In the genomic region with DNA sequence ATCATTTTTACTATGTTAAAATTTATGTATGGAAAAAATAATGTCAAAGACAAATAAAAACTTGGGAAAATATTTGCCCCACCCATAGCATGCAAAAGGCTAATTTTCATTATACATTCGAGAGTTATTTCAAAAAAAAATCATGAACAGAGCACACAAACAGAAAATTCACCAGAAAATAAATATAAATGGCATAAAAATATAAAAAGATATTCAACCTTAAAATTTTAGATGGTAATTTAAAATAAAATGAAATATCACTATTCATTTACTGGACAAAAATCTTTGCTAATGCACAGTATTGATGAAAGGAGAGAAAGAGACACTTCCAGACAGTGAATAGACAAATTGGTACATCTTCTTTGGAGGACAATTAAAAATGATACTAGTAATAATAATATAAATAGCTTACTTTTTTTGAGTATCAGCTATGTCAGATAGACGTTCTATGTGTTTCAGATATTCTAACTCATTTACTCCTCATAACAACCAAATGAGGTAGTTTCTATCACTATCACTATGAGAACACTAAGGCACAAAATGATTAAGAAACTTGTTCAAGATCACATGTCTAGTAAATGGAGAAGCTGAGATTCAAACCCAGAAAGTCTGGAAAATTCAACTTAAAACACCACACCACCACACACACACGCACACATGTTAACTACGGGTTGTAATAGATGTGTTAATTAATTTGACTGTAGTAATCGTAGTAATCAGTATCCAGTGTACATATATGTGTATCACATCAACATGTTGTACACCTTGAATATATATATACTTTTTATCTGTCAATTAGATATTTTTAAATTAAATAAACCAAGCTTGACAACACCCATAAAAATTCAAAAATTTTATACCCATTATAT, we compare ENCODE assay signal across 1 cellular context.
TF ChIP-seq lines count a peak whose summit lies in the region.

No MANE protein-coding gene starts in this region.

TF ChIP-seq in GM12878, 131 proteins besides CTCF, POLR2A, EP300 and RAD21 (continued from another document):
- TF ChIP-seq IKZF1 (conservative IDR thresholded peaks at IDR 0.05) (no peak), HCFC1 (IDR thresholded peaks at IDR 0.05; ENCODE audit: low read length) (no peak), RCOR1 (conservative IDR thresholded peaks at IDR 0.05; ENCODE audit: low read depth, low read length) (no peak), TCF3 (IDR thresholded peaks at IDR 0.05; ENCODE audit: borderline replicate concordance, insufficient read depth, low read depth, low read length) (no peak), RAD51 (IDR thresholded peaks at IDR 0.05) (no peak), ASH2L (IDR thresholded peaks at IDR 0.05; ENCODE audit: borderline replicate concordance, low read depth) (no peak), ZSCAN29 (IDR thresholded peaks at IDR 0.05) (no peak), TCF7 (IDR thresholded peaks at IDR 0.05; ENCODE audit: borderline replicate concordance) (no peak), BRCA1 (IDR thresholded peaks at IDR 0.05; ENCODE audit: low read depth, low read length) (no peak), IKZF2 (IDR thresholded peaks at IDR 0.05) (peak in 1 of 2 experiments; percentile 39; a peak in 1 of 4 replicates), CBFB (IDR thresholded peaks at IDR 0.05; ENCODE audit: low read depth) (no peak), PAX8 (IDR thresholded peaks at IDR 0.05) (no peak), SMARCA5 (IDR thresholded peaks at IDR 0.05) (no peak), POLR2AphosphoS2 (IDR thresholded peaks at IDR 0.05; ENCODE audit: low read depth, low read length) (no peak), RFX5 (IDR thresholded peaks at IDR 0.05; ENCODE audit: low read depth, low read length) (no peak), CREM (IDR thresholded peaks at IDR 0.05; ENCODE audit: low read depth) (peak; percentile 37; the same call in 1 of the 2 replicates), MEF2B (IDR thresholded peaks at IDR 0.05; ENCODE audit: partially characterized antibody, poor library complexity, severe bottlenecking) (no peak), GABPA (IDR thresholded peaks at IDR 0.05; ENCODE audit: low read depth) (peak; percentile 45; the same call in 1 of the 2 replicates), YBX1 (IDR thresholded peaks at IDR 0.05) (no peak), SRF (IDR thresholded peaks at IDR 0.05; ENCODE audit: low read depth in 2 of 2, low read length in 2 of 2) (0 out of 4 replicates have a peak, but pooled peaks of 1 of the 2 experiments have one; percentile 8)
- TF ChIP-seq, protein P1, sequence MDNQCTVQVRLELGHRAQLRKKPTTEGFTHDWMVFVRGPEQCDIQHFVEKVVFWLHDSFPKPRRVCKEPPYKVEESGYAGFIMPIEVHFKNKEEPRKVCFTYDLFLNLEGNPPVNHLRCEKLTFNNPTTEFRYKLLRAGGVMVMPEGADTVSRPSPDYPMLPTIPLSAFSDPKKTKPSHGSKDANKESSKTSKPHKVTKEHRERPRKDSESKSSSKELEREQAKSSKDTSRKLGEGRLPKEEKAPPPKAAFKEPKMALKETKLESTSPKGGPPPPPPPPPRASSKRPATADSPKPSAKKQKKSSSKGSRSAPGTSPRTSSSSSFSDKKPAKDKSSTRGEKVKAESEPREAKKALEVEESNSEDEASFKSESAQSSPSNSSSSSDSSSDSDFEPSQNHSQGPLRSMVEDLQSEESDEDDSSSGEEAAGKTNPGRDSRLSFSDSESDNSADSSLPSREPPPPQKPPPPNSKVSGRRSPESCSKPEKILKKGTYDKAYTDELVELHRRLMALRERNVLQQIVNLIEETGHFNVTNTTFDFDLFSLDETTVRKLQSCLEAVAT (IDR thresholded peaks at IDR 0.05), result no peak
- TF ChIP-seq, protein P2, sequence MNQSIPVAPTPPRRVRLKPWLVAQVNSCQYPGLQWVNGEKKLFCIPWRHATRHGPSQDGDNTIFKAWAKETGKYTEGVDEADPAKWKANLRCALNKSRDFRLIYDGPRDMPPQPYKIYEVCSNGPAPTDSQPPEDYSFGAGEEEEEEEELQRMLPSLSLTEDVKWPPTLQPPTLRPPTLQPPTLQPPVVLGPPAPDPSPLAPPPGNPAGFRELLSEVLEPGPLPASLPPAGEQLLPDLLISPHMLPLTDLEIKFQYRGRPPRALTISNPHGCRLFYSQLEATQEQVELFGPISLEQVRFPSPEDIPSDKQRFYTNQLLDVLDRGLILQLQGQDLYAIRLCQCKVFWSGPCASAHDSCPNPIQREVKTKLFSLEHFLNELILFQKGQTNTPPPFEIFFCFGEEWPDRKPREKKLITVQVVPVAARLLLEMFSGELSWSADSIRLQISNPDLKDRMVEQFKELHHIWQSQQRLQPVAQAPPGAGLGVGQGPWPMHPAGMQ (IDR thresholded peaks at IDR 0.05; ENCODE audit: borderline replicate concordance), result no peak
TF ChIP-seq in GM12878: peak in this region for 10.
